Comparison of ENCODE assay signal across 19 cellular contexts in the genomic region with DNA sequence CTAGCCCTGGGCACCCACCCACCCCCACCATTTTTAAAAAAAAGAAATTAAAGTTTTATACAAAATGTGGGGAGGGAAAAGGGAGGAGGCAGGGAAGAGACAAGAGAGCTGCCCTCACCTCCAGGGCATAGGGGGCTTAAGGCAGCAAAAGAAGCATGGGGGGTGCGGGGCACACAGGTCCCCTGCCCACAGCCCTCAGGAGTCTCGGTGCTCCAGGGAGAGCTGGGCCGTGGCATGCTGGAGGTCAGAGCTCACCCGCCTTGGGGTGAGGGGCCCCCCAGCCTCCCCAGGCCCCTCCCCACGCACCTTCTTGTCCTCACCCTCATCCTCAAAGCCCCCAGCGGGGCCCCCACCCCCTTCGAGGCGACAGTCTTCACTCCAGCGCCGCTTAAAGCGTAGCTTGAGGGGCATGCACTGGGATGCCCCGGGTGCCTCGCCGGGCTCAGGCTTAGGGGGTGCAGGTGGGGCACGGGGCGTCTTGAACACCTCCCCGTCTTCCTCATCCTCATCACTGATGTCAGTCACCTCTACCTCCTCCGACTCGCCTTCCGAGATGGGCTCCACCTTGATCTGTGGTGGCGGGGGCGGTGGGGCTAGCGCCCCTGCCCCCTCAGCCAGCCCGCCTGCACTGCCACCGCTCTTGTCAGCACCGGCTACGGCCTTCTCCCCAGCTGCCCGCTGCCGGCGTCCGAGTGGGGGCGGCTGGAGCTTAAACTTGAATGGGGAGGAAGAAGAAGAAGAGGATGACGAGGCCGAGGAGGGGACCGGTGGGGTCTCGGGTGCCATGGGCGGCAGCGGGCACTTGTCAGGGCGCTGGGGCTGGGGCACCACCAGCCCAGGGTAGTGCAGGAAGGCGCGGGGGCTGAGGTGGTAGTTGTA. TPM values are rescaled to one million over a fixed set of nuclear protein-coding genes. Genes with fewer than 3 reads are reported as not detected.
DNase-seq lines count a peak whose midpoint lies in the region; ATAC-seq, FAIRE-seq and TF ChIP-seq lines count a peak whose summit lies in the region.
"Had no signal": no experiment of that assay in that cellular context is flagged by ENCODE, and none has a peak within 500 bp of the region (broad histone marks: within the 10 kb centered on the region; RNA-seq: fewer than 3 reads in every experiment).

No MANE protein-coding gene starts in this region.

- DNase-seq in A549 (ENCODE audit: low read depth in 1 of 2, low spot score in 1 of 2) (no peak), GM12891 (ENCODE audit: insufficient read length, low spot score) (no peak), caudate nucleus (lab: John Stamatoyannopoulos, UW) (peak in 2 of 61 donors; percentile 10 to 49), osteocyte (ENCODE audit: extremely low spot score, unreplicated experiment) (no peak), dedifferentiated amniotic fluid mesenchymal stem cell (ENCODE audit: extremely low spot score) (no peak), CD1c-positive myeloid dendritic cell (ENCODE audit: extremely low spot score) (no peak), left lobe of liver (ENCODE audit: low spot score) (no peak)
- DNase-seq: activated CD4-positive, alpha-beta T cell treated with anti-CD3 and anti-CD28 coated beads for 1 hour; activated gamma-delta T cell treated with Interleukin-2 at 50 U/mL for 16 hours; brain microvascular endothelial cell; effector CD8-positive, alpha-beta T cell; GDM1; NCI-H2107; NCI-H526; T1000 had no signal

- POLR2A ChIA-PET in A549 (lab: Yijun Ruan, JAX) = interaction anchor here (0.7 to 0.8 kb wide), 2 partner anchors 21 to 29 kb away, joined by 3 read pairs; a partner anchor contains a TSS

- H3K4me3 ChIP-seq in A549 = no peak overlapping the region

- CTCF ChIA-PET in A549 (lab: Yijun Ruan, JAX) = interaction anchor here (0.8 to 21.7 kb wide), 9 partner anchors 9 to 140 kb away, joined by 3 to 616 read pairs (median 82); a partner anchor contains a TSS

- H3K27ac ChIP-seq in A549 = peak overlapping the region in 1 of 2 experiments; percentile 90; a peak in 2 of 6 replicates
- peak overlapping the region; percentile 90 for H3K27ac ChIP-seq in caudate nucleus (ENCODE audit: low read depth, low read length)
- H3K27ac ChIP-seq: brain microvascular endothelial cell had no signal

- H3K9me3 Mint-ChIP-seq in osteocyte (ENCODE audit: unreplicated experiment) = no peaks in the 10 kb centered on the region

- no peak for TF ChIP-seq EP300 in A549 (IDR thresholded peaks at IDR 0.05)

- no peaks in the 10 kb centered on the region for H3K27me3 Mint-ChIP-seq in osteocyte (ENCODE audit: unreplicated experiment)
- H3K27me3 Mint-ChIP-seq: B cell had no signal

- H3K4me1 Mint-ChIP-seq in osteocyte (ENCODE audit: unreplicated experiment) = peaks cover 62% of the 10 kb centered on the region

- no peaks in the 10 kb centered on the region for H3K9me3 ChIP-seq in A549

- ATAC-seq in A549 = no peak
- ATAC-seq in left lobe of liver = no peak
- ATAC-seq in GM18498 (IDR thresholded peaks at IDR 0.05; ENCODE audit: unreplicated experiment) = no peak

- no peak overlapping the region for H3K4me3 Mint-ChIP-seq in osteocyte (ENCODE audit: unreplicated experiment)
- H3K4me3 Mint-ChIP-seq: B cell had no signal

- peak overlapping the region; percentile 18 for H3K27ac Mint-ChIP-seq in osteocyte (ENCODE audit: unreplicated experiment)
- H3K27ac Mint-ChIP-seq: B cell had no signal

- no peak overlapping the region for H3K4me2 ChIP-seq in A549

- no peak for TF ChIP-seq CTCF in A549 (IDR thresholded peaks at IDR 0.05)
- TF ChIP-seq CTCF in osteocyte (IDR thresholded peaks at IDR 0.05) = no peak

- TF ChIP-seq RAD21 in A549 (conservative IDR thresholded peaks at IDR 0.05 in 1 of 2, IDR thresholded peaks at IDR 0.05 in 1 of 2) = no peak

- TF ChIP-seq POLR2A in A549 (IDR thresholded peaks at IDR 0.05; ENCODE audit: low read length) = peak; percentile 1
- TF ChIP-seq POLR2A in GM12891 (IDR thresholded peaks at IDR 0.05; ENCODE audit: low read depth, low read length) = no peak

- 87% methylated on average over 41 of the region's 41 CpGs for WGBS in A549 (ENCODE audit: missing lambda C conversion rate)

- peaks cover 81% of the 10 kb centered on the region for H3K4me1 ChIP-seq in A549

- FAIRE-seq in A549 (lab: Jason Lieb, UNC) = no peak
- FAIRE-seq in GM12891 (lab: Jason Lieb, UNC) = no peak
- FAIRE-seq: D721Med, keratinocyte had no signal

- peaks cover 2% of the 10 kb centered on the region for H3K36me3 Mint-ChIP-seq in osteocyte (ENCODE audit: unreplicated experiment)

TF ChIP-seq in A549, 52 proteins besides CTCF, POLR2A, EP300 and RAD21 (continues in another document):
- no peak for TF ChIP-seq RNF2 (IDR thresholded peaks at IDR 0.05; ENCODE audit: borderline replicate concordance, low read depth)
- TF ChIP-seq FOSL2 (IDR thresholded peaks at IDR 0.05) = no peak
- no peak for TF ChIP-seq FOSL2 (CRISPR knock-in tag; IDR thresholded peaks at IDR 0.05)
- TF ChIP-seq ZNF302 (CRISPR knock-in tag; IDR thresholded peaks at IDR 0.05) = no peak
- TF ChIP-seq JUN (IDR thresholded peaks at IDR 0.05) = peak in 1 of 2 experiments; percentile 53; a peak in 2 of 5 replicates
- TF ChIP-seq MAZ (IDR thresholded peaks at IDR 0.05; ENCODE audit: borderline replicate concordance, low read depth, low read length) = no peak

TF ChIP-seq in GM12891, 5 proteins besides CTCF, POLR2A, EP300 and RAD21:
- no peak for TF ChIP-seq SPI1 (IDR thresholded peaks at IDR 0.05; ENCODE audit: low read depth, low read length)
- no peak for TF ChIP-seq PAX5 (IDR thresholded peaks at IDR 0.05; ENCODE audit: insufficient read depth, low read length, severe bottlenecking)
- no peak for TF ChIP-seq POU2F2 (IDR thresholded peaks at IDR 0.05; ENCODE audit: low read depth, low read length)
- TF ChIP-seq TAF1 (IDR thresholded peaks at IDR 0.05; ENCODE audit: low read depth, low read length) = no peak
- TF ChIP-seq POLR2AphosphoS5 (IDR thresholded peaks at IDR 0.05; ENCODE audit: low read depth, low read length) = peak; percentile 14; the same call in 1 of the 2 replicates

RNA-seq across cellular contexts. Expression of a gene that starts 6.1 kb away (rescaled TPM):
- 55.2 and 79.7 TPM in 2 replicates for polyA plus RNA-seq in A549 (2011; rRNA removed)
- polyA plus RNA-seq in A549 (2012; cell fraction: cytosol; rRNA removed) = 82.6 and 118 TPM in 2 replicates
- 80.7 and 99.8 TPM in 2 replicates for polyA plus RNA-seq in A549 (2012; cell fraction: nucleus; rRNA removed)
- 81.0 to 85.1 TPM (median 84.0 TPM) in 3 replicates for polyA plus RNA-seq in A549 (2017; fragmentation: RNase III; extraction: RNeasy Plus Mini Kit Qiagen cat#74134 plus additional on column Dnase treatment)
- polyA minus RNA-seq in A549 (2011; rRNA and poly(A)+ RNA removed) = 69.2 and 87.0 TPM in 2 replicates
- polyA plus RNA-seq in GM12891 (2012; ENCODE audit: low read depth, missing spikeins) = 27.4 TPM
- 45.4 and 52.3 TPM in 2 replicates for total RNA-seq in osteocyte
- 15.1 TPM for total RNA-seq in left lobe of liver

RNA-seq across cellular contexts. Expression of a gene that starts 6.4 kb away (rescaled TPM):
- 71.9 and 103 TPM in 2 replicates for polyA plus RNA-seq in A549 (2011; rRNA removed)
- polyA plus RNA-seq in A549 (2012; cell fraction: cytosol; rRNA removed) = 115 and 150 TPM in 2 replicates
- polyA plus RNA-seq in A549 (2012; cell fraction: nucleus; rRNA removed) = 307 and 352 TPM in 2 replicates
- polyA plus RNA-seq in A549 (2017; fragmentation: RNase III; extraction: RNeasy Plus Mini Kit Qiagen cat#74134 plus additional on column Dnase treatment) = 107 to 123 TPM (median 120 TPM) in 3 replicates
- polyA minus RNA-seq in A549 (2011; rRNA and poly(A)+ RNA removed) = 113 and 120 TPM in 2 replicates
- 18.2 TPM for polyA plus RNA-seq in GM12891 (2012; ENCODE audit: low read depth, missing spikeins)
- 66.8 and 75.3 TPM in 2 replicates for total RNA-seq in osteocyte
- 35.9 TPM for total RNA-seq in left lobe of liver

RNA-seq across cellular contexts. Expression of a gene that starts 20.5 kb away (rescaled TPM):
- 7.2 and 7.7 TPM in 2 replicates for polyA plus RNA-seq in A549 (2011; rRNA removed)
- polyA plus RNA-seq in A549 (2012; cell fraction: cytosol; rRNA removed) = 26.8 and 35.8 TPM in 2 replicates
- polyA plus RNA-seq in A549 (2012; cell fraction: nucleus; rRNA removed) = 69.9 and 100.0 TPM in 2 replicates
- 46.8 to 56.4 TPM (median 53.1 TPM) in 3 replicates for polyA plus RNA-seq in A549 (2017; fragmentation: RNase III; extraction: RNeasy Plus Mini Kit Qiagen cat#74134 plus additional on column Dnase treatment)
- polyA minus RNA-seq in A549 (2011; rRNA and poly(A)+ RNA removed) = 7.0 and 11.0 TPM in 2 replicates
- 18.5 TPM for polyA plus RNA-seq in GM12891 (2012; ENCODE audit: low read depth, missing spikeins)
- total RNA-seq in osteocyte = 115 and 122 TPM in 2 replicates
- total RNA-seq in left lobe of liver = 25.2 TPM

RNA-seq across cellular contexts. Expression of a gene that starts 28.4 kb away (rescaled TPM):
- polyA plus RNA-seq in A549 (2011; rRNA removed) = 7.1 and 8.7 TPM in 2 replicates
- polyA plus RNA-seq in A549 (2012; cell fraction: cytosol; rRNA removed) = 5.9 and 8.4 TPM in 2 replicates
- polyA plus RNA-seq in A549 (2012; cell fraction: nucleus; rRNA removed) = 9.9 and 14.4 TPM in 2 replicates
- polyA plus RNA-seq in A549 (2017; fragmentation: RNase III; extraction: RNeasy Plus Mini Kit Qiagen cat#74134 plus additional on column Dnase treatment) = 12.2 to 12.9 TPM (median 12.6 TPM) in 3 replicates
- 22.7 and 24.7 TPM in 2 replicates for polyA minus RNA-seq in A549 (2011; rRNA and poly(A)+ RNA removed)
- polyA plus RNA-seq in GM12891 (2012; ENCODE audit: low read depth, missing spikeins) = 3.3 TPM
- total RNA-seq in osteocyte = 9.9 and 11.9 TPM in 2 replicates
- total RNA-seq in left lobe of liver = 5.3 TPM

RNA-seq across cellular contexts. Expression of a gene that starts 31.0 kb away (rescaled TPM):
- polyA plus RNA-seq in A549 (2011; rRNA removed) = 30.8 and 37.9 TPM in 2 replicates
- 72.8 and 91.8 TPM in 2 replicates for polyA plus RNA-seq in A549 (2012; cell fraction: cytosol; rRNA removed)
- 65.3 and 65.8 TPM in 2 replicates for polyA plus RNA-seq in A549 (2012; cell fraction: nucleus; rRNA removed)
- 39.7 to 54.1 TPM (median 43.2 TPM) in 3 replicates for polyA plus RNA-seq in A549 (2017; fragmentation: RNase III; extraction: RNeasy Plus Mini Kit Qiagen cat#74134 plus additional on column Dnase treatment)
- polyA minus RNA-seq in A549 (2011; rRNA and poly(A)+ RNA removed) = 29.4 and 37.6 TPM in 2 replicates
- polyA plus RNA-seq in GM12891 (2012; ENCODE audit: low read depth, missing spikeins) = 14.7 TPM
- total RNA-seq in osteocyte = 21.0 and 27.4 TPM in 2 replicates
- total RNA-seq in left lobe of liver = 15.0 TPM
